Comparison of ENCODE assay signal across 28 cellular contexts in the genomic region with DNA sequence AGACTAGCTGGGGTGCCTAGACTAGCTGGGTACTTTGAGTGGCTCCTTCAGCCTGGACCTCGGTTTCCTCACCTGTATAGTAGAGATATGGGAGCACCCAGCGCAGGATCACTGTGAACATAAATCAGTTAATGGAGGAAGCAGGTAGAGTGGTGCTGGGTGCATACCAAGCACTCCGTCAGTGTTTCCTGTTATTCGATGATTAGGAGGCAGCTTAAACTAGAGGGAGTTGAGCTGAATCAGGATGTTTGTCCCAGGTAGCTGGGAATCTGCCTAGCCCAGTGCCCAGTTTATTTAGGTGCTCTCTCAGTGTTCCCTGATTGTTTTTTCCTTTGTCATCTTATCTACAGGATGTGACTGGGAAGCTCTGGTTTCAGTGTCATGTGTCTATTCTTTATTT. TPM values are rescaled to one million over a fixed set of nuclear protein-coding genes. Genes with fewer than 3 reads are reported as not detected.
DNase-seq lines count a peak whose midpoint lies in the region; ATAC-seq and TF ChIP-seq lines count a peak whose summit lies in the region.
"Had no signal": no experiment of that assay in that cellular context is flagged by ENCODE, and none has a peak within 500 bp of the region (broad histone marks: within the 10 kb centered on the region; RNA-seq: fewer than 3 reads in every experiment).

No MANE protein-coding gene starts in this region.

- peaks cover 0 to 25% (median 9%) of the 10 kb centered on the region in 9 donors for H3K4me1 ChIP-seq in heart right ventricle
- H3K4me1 ChIP-seq in upper lobe of right lung = peaks cover 5% of the 10 kb centered on the region
- H3K4me1 ChIP-seq: A549, prostate gland had no signal

- H3K4me3 ChIP-seq in heart right ventricle = no peak overlapping the region
- no peak overlapping the region for H3K4me3 ChIP-seq in upper lobe of right lung
- H3K4me3 ChIP-seq: A549, prostate gland, smooth muscle cell, stomach had no signal

- 71 to 83% methylated on average over 4 of the region's 4 CpGs for WGBS in heart right ventricle, 2 donors

- DNase-seq in heart right ventricle (no peak), left ventricle myocardium superior (no peak), left lobe of liver (ENCODE audit: low spot score) (no peak), upper lobe of right lung (no peak), RKO (ENCODE audit: low spot score) (no peak)
- DNase-seq: activated CD4-positive, alpha-beta memory T cell treated with anti-CD3 and anti-CD28 coated beads, Interleukin-2, amount 10 ng/mL, durations not matched to agents 7 days and 5 days; activated T-cell treated with anti-CD3 and anti-CD28 coated beads, Interleukin-2, amount 50 U/mL, for 48 hours; Calu3; hypothalamus; islet precursor cell; midbrain; NCI-H1694 treated with DMSO at 0.1 percent for 48 hours; NCI-H748 treated with DMSO at 0.1 percent for 48 hours; SHP77 treated with DMSO at 0.1 percent for 48 hours; stimulated activated CD4-positive, alpha-beta T cell treated with anti-CD3 and anti-CD28 coated beads, Interleukin-4, amount 100 ng/mL, for 1 hour; stomach; T-helper 17 cell had no signal

- intact Hi-C loops in heart right ventricle (cut with DNase I) (loop anchor here in 1 of 10 donors (2.0 kb wide), 1 partner anchor 26 kb away; no protein-coding TSS in a partner anchor), left ventricle myocardium superior (cut with micrococcal nuclease) (no loop called here), upper lobe of right lung (cut with DNase I) (no loop called here)

- H3K9me3 ChIP-seq in heart right ventricle = no peaks in the 10 kb centered on the region
- H3K9me3 ChIP-seq in upper lobe of right lung = no peaks in the 10 kb centered on the region
- H3K9me3 ChIP-seq: A549, prostate gland, stomach had no signal

- H3K36me3 ChIP-seq in heart right ventricle = peaks cover 0 to 28% (median 0%) of the 10 kb centered on the region in 9 donors
- H3K36me3 ChIP-seq in upper lobe of right lung = no peaks in the 10 kb centered on the region
- H3K36me3 ChIP-seq: prostate gland had no signal

- H3K27me3 ChIP-seq in heart right ventricle (peaks cover 0 to 3% (median 0%) of the 10 kb centered on the region in 7 donors), upper lobe of right lung (no peaks in the 10 kb centered on the region)

- peak in 5 of 8 donors; percentile 20 to 59 (median 45) for ATAC-seq in heart right ventricle
- no peak for ATAC-seq in left ventricle myocardium superior
- peak; percentile 18 for ATAC-seq in left lobe of liver
- ATAC-seq in upper lobe of right lung = no peak
- ATAC-seq in HG02970 (IDR thresholded peaks at IDR 0.05; ENCODE audit: low FRiP score, unreplicated experiment) = no peak
- ATAC-seq: A549, T-helper 17 cell, WTC11 had no signal

- H3K27ac ChIP-seq in heart right ventricle (peak overlapping the region in 6 of 10 donors; percentile 41 to 64 (median 50)), upper lobe of right lung (peak overlapping the region; percentile 4)
- H3K27ac ChIP-seq: A549, HL-60, prostate gland had no signal

- no peak for TF ChIP-seq CTCF in heart right ventricle (IDR thresholded peaks at IDR 0.05)
- no peak for TF ChIP-seq CTCF in upper lobe of right lung (IDR thresholded peaks at IDR 0.05)

RNA-seq across cellular contexts. Expression of gene TMEM235, which starts 8.4 kb away (rescaled TPM):
- not detected for total RNA-seq in heart right ventricle
- not detected for polyA plus RNA-seq in heart right ventricle
- total RNA-seq in left ventricle myocardium superior = not detected
- not detected for total RNA-seq in left lobe of liver
- not detected for total RNA-seq in upper lobe of right lung
- total RNA-seq: activated CD4-positive, alpha-beta memory T cell treated with anti-CD3 and anti-CD28 coated beads, Interleukin-2, amount 10 ng/mL, durations not matched to agents 7 days and 5 days; Calu3; fibroblast of villous mesenchyme; prostate gland; smooth muscle cell; stomach; T-helper 17 cell; urinary bladder had no signal
- polyA plus RNA-seq: A549, BJ, IgD-negative memory B cell, neural cell, smooth muscle cell, stomach, urinary bladder had no signal

RNA-seq across cellular contexts. Expression of gene BIRC5, which starts 9.0 kb away (rescaled TPM):
- 1 to 10 TPM in 3 of 10 donors, under 1 TPM in 5, not detected in 2; 0.13 to 7.6 (median 0.79) TPM for total RNA-seq in heart right ventricle
- polyA plus RNA-seq in heart right ventricle = under 1 TPM; 0.22 to 0.28 TPM
- total RNA-seq in left ventricle myocardium superior = 0.69 TPM
- total RNA-seq in left lobe of liver = 0.88 TPM
- total RNA-seq in upper lobe of right lung = 1.1 TPM

RNA-seq across cellular contexts. Expression of gene AFMID, which starts 35.9 kb away (rescaled TPM):
- total RNA-seq in heart right ventricle (10 to 100 TPM; 23.7 to 42.4 (median 28.7) TPM), left ventricle myocardium superior (45.0 TPM), left lobe of liver (145 TPM), upper lobe of right lung (32.5 TPM)
- polyA plus RNA-seq in heart right ventricle = 10 to 100 TPM; 13.0 to 17.3 TPM

RNA-seq across cellular contexts. Expression of gene TK1, which starts 36.2 kb away (rescaled TPM):
- total RNA-seq in heart right ventricle (10 to 100 TPM in 1 of 10 donors, 1 to 10 TPM in 4, under 1 TPM in 5; 0.33 to 12.7 (median 0.91) TPM), left ventricle myocardium superior (2.1 TPM), left lobe of liver (2.6 TPM), upper lobe of right lung (3.3 TPM)
- polyA plus RNA-seq in heart right ventricle = 1 to 10 TPM; 1.6 to 2.6 TPM

RNA-seq across cellular contexts. Expression of gene SYNGR2, which starts 54.7 kb away (rescaled TPM):
- total RNA-seq in heart right ventricle = 100 to 1,000 TPM; 102 to 184 (median 116) TPM
- polyA plus RNA-seq in heart right ventricle = 100 to 1,000 TPM in 1 of 2 donors, 10 to 100 TPM in 1; 92.8 to 200 TPM
- 120 TPM for total RNA-seq in left ventricle myocardium superior
- 44.1 TPM for total RNA-seq in left lobe of liver
- total RNA-seq in upper lobe of right lung = 206 TPM

Comparison
In these comparisons a context has a peak if more than half of its experiments do, and no peak if none do; other contexts are left out.
1. ATAC-seq: peak in heart right ventricle (5 of 8) and left lobe of liver (single experiment); none in left ventricle myocardium superior (single experiment), upper lobe of right lung (single experiment) and HG02970 (single experiment).